In genomic region chr19:33350538-33351309, GRCh38 we compare ENCODE assay signal across 18 cellular contexts. TPM values are rescaled to one million over a fixed set of nuclear protein-coding genes. Genes with fewer than 3 reads are reported as not detected.
DNase-seq lines count a peak whose midpoint lies in the region; ATAC-seq, FAIRE-seq and TF ChIP-seq lines count a peak whose summit lies in the region.
"Had no signal": no experiment of that assay in that cellular context is flagged by ENCODE, and none has a peak within 500 bp of the region (broad histone marks: within the 10 kb centered on the region; RNA-seq: fewer than 3 reads in every experiment).

No MANE protein-coding gene starts in this region.

- no peak for TF ChIP-seq RAD21 in HepG2 (CRISPR knock-in tag; IDR thresholded peaks at IDR 0.05)

- peak overlapping the region; percentile 38 for H3K4me3 Mint-ChIP-seq in MCF 10A (ENCODE audit: unreplicated experiment)
- H3K4me3 Mint-ChIP-seq: activated naive CD8-positive, alpha-beta T cell; B cell; naive thymus-derived CD4-positive, alpha-beta T cell; stimulated activated effector memory CD8-positive, alpha-beta T cell treated with anti-CD3 and anti-CD28 coated beads, Interleukin-12 subunit alpha, Interleukin-12 subunit beta, amount 100 ng/mL, for 72 hours had no signal

- H3K27me3 ChIP-seq in HepG2 (ENCODE audit: control insufficient read depth in 1 of 2, insufficient read depth in 2 of 2, low read length in 2 of 2): no peaks in the 10 kb centered on the region
- H3K27me3 ChIP-seq: uterus had no signal

- peaks cover 6% of the 10 kb centered on the region for H3K9me3 Mint-ChIP-seq in MCF 10A (ENCODE audit: unreplicated experiment)

- H3K27ac Mint-ChIP-seq in MCF 10A (ENCODE audit: low read depth, unreplicated experiment): peak overlapping the region; percentile 84
- H3K27ac Mint-ChIP-seq: activated naive CD8-positive, alpha-beta T cell; B cell; naive thymus-derived CD4-positive, alpha-beta T cell; stimulated activated effector memory CD8-positive, alpha-beta T cell treated with anti-CD3 and anti-CD28 coated beads, Interleukin-12 subunit alpha, Interleukin-12 subunit beta, amount 100 ng/mL, for 72 hours had no signal

- DNase-seq in AG09309 (ENCODE audit: low read depth) (peak; percentile 47), HCEC 1CT (peak; percentile 29), MCF 10A (ENCODE audit: unreplicated experiment) (peak; percentile 99), HepG2 (ENCODE audit: low spot score) (no peak), KG1 (lab: John Stamatoyannopoulos, UW) (no peak), G401 (ENCODE audit: low spot score) (no peak), GM13976 (ENCODE audit: low spot score) (no peak)
- DNase-seq: naive thymus-derived CD4-positive, alpha-beta T cell; NCI-H1930; retina; stimulated activated CD4-positive, alpha-beta T cell treated with anti-CD3 and anti-CD28 coated beads, Interleukin-4, amount 100 ng/mL, for 24 hours had no signal

- no peaks in the 10 kb centered on the region for H4K20me1 ChIP-seq in HepG2 (ENCODE audit: insufficient read depth, low read length)

- H3K27me3 Mint-ChIP-seq in MCF 10A (ENCODE audit: insufficient read depth, unreplicated experiment): no peaks in the 10 kb centered on the region

- 64% methylated on average over 12 of the region's 12 CpGs for WGBS in HepG2 (ENCODE audit: low lambda C conversion rate)

- intact Hi-C loops in MCF 10A (cut with micrococcal nuclease) (loop anchor here (1.0 to 2.0 kb wide), 2 partner anchors 11 to 18 kb away; no protein-coding TSS in a partner anchor), HepG2 (cut with micrococcal nuclease; ENCODE audit: unreplicated experiment) (no loop called here)

- TF ChIP-seq POLR2A in HepG2 (IDR thresholded peaks at IDR 0.05; ENCODE audit: insufficient read depth in 1 of 2, low read depth in 2 of 2, low read length in 2 of 2): no peak

- peaks cover 6% of the 10 kb centered on the region for H3K36me3 Mint-ChIP-seq in MCF 10A (ENCODE audit: insufficient read depth, unreplicated experiment)
- H3K36me3 Mint-ChIP-seq: stimulated activated effector memory CD8-positive, alpha-beta T cell treated with anti-CD3 and anti-CD28 coated beads, Interleukin-12 subunit alpha, Interleukin-12 subunit beta, amount 100 ng/mL, for 72 hours had no signal

- H3K4me3 ChIP-seq in AG09309 (ENCODE audit: control insufficient read depth, low read depth, low read length): no peak overlapping the region
- no peak overlapping the region for H3K4me3 ChIP-seq in HepG2 (replicated peaks in 1 of 3; ENCODE audit: insufficient read depth in 1 of 3, low read depth in 2 of 3, low read length in 3 of 3)
- H3K4me3 ChIP-seq: coronary artery, SK-N-MC, uterus had no signal

- BruUV-seq in MCF 10A (replicated peaks; lab: Mats Ljungman, UMichigan) (TSS peak; percentile 74), HepG2 (replicated peaks; lab: Mats Ljungman, UMichigan) (no TSS peak)

- H3K9me3 ChIP-seq in HepG2 (ENCODE audit: low read length): no peaks in the 10 kb centered on the region
- H3K9me3 ChIP-seq: uterus had no signal

- POLR2A ChIA-PET in MCF 10A (lab: Yijun Ruan, JAX) (interaction anchor here (0.8 to 5.8 kb wide), 17 partner anchors 9 to 104 kb away, joined by 3 to 59 read pairs (median 5); partner anchors contain the start of genes CEBPA and CEBPG), HepG2 (lab: Yijun Ruan, JAX) (interaction anchor here (0.7 to 3.5 kb wide), 2 partner anchors 10 to 24 kb away, joined by 3 to 50 read pairs; partner anchors contain the start of gene CEBPG)

- TF ChIP-seq EP300 in HepG2 (IDR thresholded peaks at IDR 0.05; ENCODE audit: low read depth in 2 of 2, low read length in 2 of 2): no peak
- no peak for TF ChIP-seq EP300 in HepG2 (CRISPR knock-in tag; IDR thresholded peaks at IDR 0.05; ENCODE audit: borderline replicate concordance)

- H3K27ac ChIP-seq in HepG2 (ENCODE audit: extremely low read length, insufficient read depth, low read length): no peak overlapping the region
- H3K27ac ChIP-seq: coronary artery, SK-N-MC, uterus had no signal

- H3K4me1 ChIP-seq in HepG2 (ENCODE audit: insufficient read depth, low read length): peaks cover 40% of the 10 kb centered on the region
- H3K4me1 ChIP-seq: uterus had no signal

- FAIRE-seq in HepG2 (lab: Jason Lieb, UNC): no peak

- TF ChIP-seq CTCF in AG09309 (IDR thresholded peaks at IDR 0.05; ENCODE audit: control insufficient read depth, insufficient read depth, low read depth, low read length, missing control alignments) (no peak), MCF 10A (IDR thresholded peaks at IDR 0.05; ENCODE audit: unreplicated experiment) (no peak), HepG2 (CRISPR knock-in tag; IDR thresholded peaks at IDR 0.05) (no peak), GM13976 (IDR thresholded peaks at IDR 0.05; ENCODE audit: borderline replicate concordance, control extremely low read depth, extremely low read depth, insufficient read depth, missing control alignments) (no peak)

- CTCF ChIA-PET in MCF 10A (lab: Yijun Ruan, JAX) (interaction anchor here (0.5 to 1.8 kb wide), 6 partner anchors 8 to 116 kb away, joined by 3 to 7 read pairs (median 4); no protein-coding TSS in a partner anchor), HepG2 (lab: Yijun Ruan, JAX; ENCODE audit: low intra/inter-chr PET ratio, low total read pairs) (no interaction called here)

- H3K9ac ChIP-seq in HepG2 (ENCODE audit: insufficient read depth, low read depth, low read length): no peak overlapping the region

- in situ Hi-C loops in HepG2 (cut with HindIII; ENCODE audit: extremely low pct_ligation_motif_present, low pct_unique_long_range_greater_than_20kb) (no loop called here), G401 (cut with HindIII; ENCODE audit: low sequenced_read_pairs) (no loop called here), GM13976 (cut with MboI; ENCODE audit: low sequenced_read_pairs, unreplicated experiment) (no loop called here)

- H3K36me3 ChIP-seq in HepG2 (replicated peaks in 1 of 2; ENCODE audit: control insufficient read depth in 1 of 2, insufficient read depth in 2 of 2, low read length in 2 of 2): no peaks in the 10 kb centered on the region
- H3K36me3 ChIP-seq: uterus had no signal

- no peak overlapping the region for H2AFZ ChIP-seq in HepG2 (ENCODE audit: low read length)

- ATAC-seq in HepG2 (no peak), HG02798 (IDR thresholded peaks at IDR 0.05; ENCODE audit: poor library complexity, unreplicated experiment) (no peak)
- ATAC-seq: naive thymus-derived CD4-positive, alpha-beta T cell; stimulated activated effector memory CD8-positive, alpha-beta T cell treated with anti-CD3 and anti-CD28 coated beads, Interleukin-12 subunit alpha, Interleukin-12 subunit beta, amount 100 ng/mL, for 72 hours had no signal

- peaks cover 18% of the 10 kb centered on the region for H3K4me1 Mint-ChIP-seq in MCF 10A (ENCODE audit: insufficient read depth, unreplicated experiment)
- H3K4me1 Mint-ChIP-seq: B cell; naive thymus-derived CD4-positive, alpha-beta T cell; stimulated activated effector memory CD8-positive, alpha-beta T cell treated with anti-CD3 and anti-CD28 coated beads, Interleukin-12 subunit alpha, Interleukin-12 subunit beta, amount 100 ng/mL, for 72 hours had no signal

- no peak overlapping the region for H3K4me2 ChIP-seq in HepG2 (ENCODE audit: low read depth, low read length)

- no peaks in the 10 kb centered on the region for H3K79me2 ChIP-seq in HepG2 (ENCODE audit: insufficient read depth, low read length)

RNA-seq across cellular contexts. Expression of gene CEBPG, which starts 22.8 kb away (rescaled TPM):
- total RNA-seq in MCF 10A (2022) (78.5 and 91.3 TPM in 2 replicates), HepG2 (2016; rRNA removed; fragmentation: Illumina TruSeq; extraction: Trizol) (34.3 and 49.8 TPM in 2 replicates)
- 13.2 and 14.7 TPM in 2 replicates for total RNA-seq in HepG2 (2016; cell fraction: cytosol; rRNA removed; fragmentation: Illumina TruSeq; extraction: Trizol; ENCODE audit: low read depth)
- total RNA-seq in HepG2 (2016; cell fraction: insoluble cytoplasmic fraction; rRNA removed; fragmentation: Illumina TruSeq; extraction: Trizol): 35.7 and 49.1 TPM in 2 replicates
- total RNA-seq in HepG2 (2016; cell fraction: membrane; rRNA removed; fragmentation: Illumina TruSeq; extraction: Trizol): 37.6 and 38.8 TPM in 2 replicates
- 24.5 and 24.7 TPM in 2 replicates for total RNA-seq in HepG2 (2016; cell fraction: nucleus; rRNA removed; fragmentation: Illumina TruSeq; extraction: Trizol)
- 25.7 and 26.6 TPM in 2 replicates for polyA plus RNA-seq in HepG2 (2011; rRNA removed)
- 16.9 and 25.6 TPM in 2 replicates for polyA plus RNA-seq in HepG2 (2011; cell fraction: cytosol; rRNA removed)
- 11.7 and 17.0 TPM in 2 replicates for polyA plus RNA-seq in HepG2 (2011; cell fraction: nucleus; rRNA removed)
- polyA plus RNA-seq in HepG2 (2012): 34.2 and 46.3 TPM in 2 replicates
- polyA plus RNA-seq in HepG2 (2016; cell fraction: cytosol; fragmentation: Illumina TruSeq; extraction: Trizol; ENCODE audit: low read depth): 13.2 and 15.5 TPM in 2 replicates
- 44.3 and 47.4 TPM in 2 replicates for polyA plus RNA-seq in HepG2 (2016; cell fraction: insoluble cytoplasmic fraction; fragmentation: Illumina TruSeq; extraction: Trizol; ENCODE audit: low read depth)
- 25.6 and 28.0 TPM in 2 replicates for polyA plus RNA-seq in HepG2 (2016; cell fraction: membrane; fragmentation: Illumina TruSeq; extraction: Trizol; ENCODE audit: low read depth)
- polyA plus RNA-seq in HepG2 (2016; cell fraction: nucleus; fragmentation: Illumina TruSeq; extraction: Trizol; ENCODE audit: insufficient read depth, low read depth): 30.5 and 35.3 TPM in 2 replicates
- 14.6 and 15.2 TPM in 2 replicates for polyA minus RNA-seq in HepG2 (2011; rRNA and poly(A)+ RNA removed; ENCODE audit: low replicate concordance)
- polyA minus RNA-seq in HepG2 (2011; cell fraction: cytosol; rRNA and poly(A)+ RNA removed): 18.9 and 25.7 TPM in 2 replicates
- polyA minus RNA-seq in HepG2 (2011; cell fraction: nucleus; rRNA and poly(A)+ RNA removed): 26.3 and 34.8 TPM in 2 replicates
- 8.2 and 22.1 TPM in 2 replicates for total RNA-seq in G401 (2014; rRNA removed; shearing (Covaris generic))

RNA-seq across cellular contexts. Expression of gene CEBPA, which starts 48.4 kb away (rescaled TPM):
- total RNA-seq in MCF 10A (2022) (4.7 and 6.2 TPM in 2 replicates), HepG2 (2016; rRNA removed; fragmentation: Illumina TruSeq; extraction: Trizol) (99.9 and 103 TPM in 2 replicates)
- 28.5 and 32.0 TPM in 2 replicates for total RNA-seq in HepG2 (2016; cell fraction: cytosol; rRNA removed; fragmentation: Illumina TruSeq; extraction: Trizol; ENCODE audit: low read depth)
- total RNA-seq in HepG2 (2016; cell fraction: insoluble cytoplasmic fraction; rRNA removed; fragmentation: Illumina TruSeq; extraction: Trizol): 99.3 and 101 TPM in 2 replicates
- 88.0 and 107 TPM in 2 replicates for total RNA-seq in HepG2 (2016; cell fraction: membrane; rRNA removed; fragmentation: Illumina TruSeq; extraction: Trizol)
- 47.4 and 51.4 TPM in 2 replicates for total RNA-seq in HepG2 (2016; cell fraction: nucleus; rRNA removed; fragmentation: Illumina TruSeq; extraction: Trizol)
- 24.8 and 35.0 TPM in 2 replicates for polyA plus RNA-seq in HepG2 (2011; rRNA removed)
- 40.5 and 42.6 TPM in 2 replicates for polyA plus RNA-seq in HepG2 (2011; cell fraction: cytosol; rRNA removed)
- 17.3 and 19.3 TPM in 2 replicates for polyA plus RNA-seq in HepG2 (2011; cell fraction: nucleus; rRNA removed)
- 22.3 and 27.0 TPM in 2 replicates for polyA plus RNA-seq in HepG2 (2012)
- 23.5 and 27.9 TPM in 2 replicates for polyA plus RNA-seq in HepG2 (2016; cell fraction: cytosol; fragmentation: Illumina TruSeq; extraction: Trizol; ENCODE audit: low read depth)
- polyA plus RNA-seq in HepG2 (2016; cell fraction: insoluble cytoplasmic fraction; fragmentation: Illumina TruSeq; extraction: Trizol; ENCODE audit: low read depth): 121 and 123 TPM in 2 replicates
- 68.7 and 77.8 TPM in 2 replicates for polyA plus RNA-seq in HepG2 (2016; cell fraction: membrane; fragmentation: Illumina TruSeq; extraction: Trizol; ENCODE audit: low read depth)
- 76.4 and 86.3 TPM in 2 replicates for polyA plus RNA-seq in HepG2 (2016; cell fraction: nucleus; fragmentation: Illumina TruSeq; extraction: Trizol; ENCODE audit: insufficient read depth, low read depth)
- 4.5 and 45.0 TPM in 2 replicates for polyA minus RNA-seq in HepG2 (2011; rRNA and poly(A)+ RNA removed; ENCODE audit: low replicate concordance)
- 25.4 and 32.4 TPM in 2 replicates for polyA minus RNA-seq in HepG2 (2011; cell fraction: cytosol; rRNA and poly(A)+ RNA removed)
- 15.6 and 18.2 TPM in 2 replicates for polyA minus RNA-seq in HepG2 (2011; cell fraction: nucleus; rRNA and poly(A)+ RNA removed)
- total RNA-seq in G401 (2014; rRNA removed; shearing (Covaris generic)): 9.8 and 10.9 TPM in 2 replicates
- polyA plus RNA-seq: naive thymus-derived CD4-positive, alpha-beta T cell had no signal

Comparison
In these comparisons a context has a peak if more than half of its experiments do, and no peak if none do; other contexts are left out.
1. DNase-seq: peak in AG09309 (single experiment), HCEC 1CT (single experiment) and MCF 10A (single experiment); none in HepG2 (single experiment), KG1 (single experiment), G401 (single experiment) and GM13976 (single experiment).